Comparison of ENCODE assay signal across 25 cellular contexts in genomic region chr5:154948313-154948712, GRCh38. TPM values are rescaled to one million over a fixed set of nuclear protein-coding genes. Genes with fewer than 3 reads are reported as not detected.
DNase-seq lines count a peak whose midpoint lies in the region; ATAC-seq, FAIRE-seq and TF ChIP-seq lines count a peak whose summit lies in the region.
"Had no signal": no experiment of that assay in that cellular context is flagged by ENCODE, and none has a peak within 500 bp of the region (broad histone marks: within the 10 kb centered on the region; RNA-seq: fewer than 3 reads in every experiment).

No MANE protein-coding gene starts in this region.

- H3K4me3 ChIP-seq in HepG2 (replicated peaks in 1 of 3; ENCODE audit: insufficient read depth in 1 of 3, low read depth in 2 of 3, low read length in 3 of 3) (no peak overlapping the region), right lobe of liver (no peak overlapping the region)
- H3K4me3 ChIP-seq: BLaER1, GM12878, GM23338 had no signal

- peaks cover 10% of the 10 kb centered on the region for H3K4me1 Mint-ChIP-seq in activated CD4-positive, alpha-beta T cell treated with anti-CD3 and anti-CD28 coated beads, Interleukin-2, amount 10 ng/mL, durations not matched to agents 24 days and 14 days
- H3K4me1 Mint-ChIP-seq in activated naive CD8-positive, alpha-beta T cell treated with anti-CD3 and anti-CD28 coated beads for 36 hours = peaks cover 21% of the 10 kb centered on the region
- H3K4me1 Mint-ChIP-seq: GM23338, H9 had no signal

- H3K36me3 Mint-ChIP-seq in activated CD4-positive, alpha-beta T cell treated with anti-CD3 and anti-CD28 coated beads, Interleukin-2, amount 10 ng/mL, durations not matched to agents 24 days and 14 days (ENCODE audit: low read depth) = peaks cover 19% of the 10 kb centered on the region
- H3K36me3 Mint-ChIP-seq in activated naive CD8-positive, alpha-beta T cell treated with anti-CD3 and anti-CD28 coated beads for 36 hours = peaks cover 9% of the 10 kb centered on the region

- TF ChIP-seq POLR2A in HepG2 (IDR thresholded peaks at IDR 0.05; ENCODE audit: insufficient read depth in 1 of 2, low read depth in 2 of 2, low read length in 2 of 2) (no peak), right lobe of liver (IDR thresholded peaks at IDR 0.05) (no peak)

- TF ChIP-seq EP300 in HepG2 (IDR thresholded peaks at IDR 0.05; ENCODE audit: low read depth in 2 of 2, low read length in 2 of 2) (no peak), HepG2 (CRISPR knock-in tag; IDR thresholded peaks at IDR 0.05; ENCODE audit: borderline replicate concordance) (no peak)

- 95% methylated on average over 4 of the region's 4 CpGs for WGBS in HepG2 (ENCODE audit: low lambda C conversion rate)
- 90% methylated on average over 4 of the region's 4 CpGs for WGBS in right lobe of liver (ENCODE audit: insufficient coverage, low coverage, low lambda C conversion rate, missing lambda C conversion rate)

- ATAC-seq in HepG2 = no peak
- ATAC-seq in right lobe of liver = no peak
- ATAC-seq: GM12878, GM23338, HCT116 had no signal

- DNase-seq in HepG2 (ENCODE audit: low spot score) (no peak), right lobe of liver (no peak), caudate nucleus (lab: John Stamatoyannopoulos, UW) (no peak), frontal cortex (ENCODE audit: low spot score in 2 of 2) (no peak), T-helper 1 cell (no peak)
- no peak for DNase-seq in activated CD4-positive, alpha-beta T cell treated with anti-CD3 and anti-CD28 coated beads, Interleukin-2, amount 10 ng/mL, durations not matched to agents 24 days and 14 days
- no peak for DNase-seq in activated naive CD8-positive, alpha-beta T cell treated with anti-CD3 and anti-CD28 coated beads for 36 hours
- DNase-seq: CD4-positive, CD25-positive, alpha-beta regulatory T cell; CD8-positive, alpha-beta memory T cell; DMS 273 treated with DMSO at 0.1 percent for 48 hours; DMS79; EL; GDM1; H9 had no signal

- H2AFZ ChIP-seq in HepG2 (ENCODE audit: low read length) = no peak overlapping the region
- H2AFZ ChIP-seq: GM23338 had no signal

- TF ChIP-seq CTCF in HepG2 (CRISPR knock-in tag; IDR thresholded peaks at IDR 0.05) (no peak), right lobe of liver (IDR thresholded peaks at IDR 0.05) (no peak)

- H4K20me1 ChIP-seq in HepG2 (ENCODE audit: insufficient read depth, low read length) = no peaks in the 10 kb centered on the region; the same call in 1 of the 2 replicates

- H3K27ac ChIP-seq in HepG2 (ENCODE audit: extremely low read length, insufficient read depth, low read length) (no peak overlapping the region), right lobe of liver (no peak overlapping the region), caudate nucleus (ENCODE audit: low read depth, low read length) (peak overlapping the region; percentile 48), temporal lobe (ENCODE audit: low read depth, low read length) (peak overlapping the region; percentile 88)
- H3K27ac ChIP-seq: 22Rv1, BLaER1, C4-2B had no signal

- H3K27me3 Mint-ChIP-seq in activated CD4-positive, alpha-beta T cell treated with anti-CD3 and anti-CD28 coated beads, Interleukin-2, amount 10 ng/mL, durations not matched to agents 24 days and 14 days = no peaks in the 10 kb centered on the region
- H3K27me3 Mint-ChIP-seq in activated naive CD8-positive, alpha-beta T cell treated with anti-CD3 and anti-CD28 coated beads for 36 hours = no peaks in the 10 kb centered on the region
- H3K27me3 Mint-ChIP-seq: B cell; CD4-positive, CD25-positive, alpha-beta regulatory T cell; CD8-positive, alpha-beta memory T cell had no signal

- peaks cover 70% of the 10 kb centered on the region for H3K79me2 ChIP-seq in HepG2 (ENCODE audit: insufficient read depth, low read length)

- H3K9ac ChIP-seq in HepG2 (ENCODE audit: insufficient read depth, low read depth, low read length) = no peak overlapping the region
- H3K9ac ChIP-seq: BLaER1 had no signal

- H3K4me1 ChIP-seq in HepG2 (ENCODE audit: insufficient read depth, low read length) (peaks cover 35% of the 10 kb centered on the region), right lobe of liver (no peaks in the 10 kb centered on the region)

- FAIRE-seq in HepG2 (lab: Jason Lieb, UNC) (no peak), frontal cortex (lab: Jason Lieb, UNC) (peak; percentile 34)
- FAIRE-seq: A204.1, D721Med, GM12878, GM18507 had no signal

- intact Hi-C loops in HepG2 (cut with micrococcal nuclease; ENCODE audit: unreplicated experiment) = no loop called here
- intact Hi-C loops in right lobe of liver (cut with DNase I) = no loop called here
- intact Hi-C loops in activated CD4-positive, alpha-beta T cell treated with anti-CD3 and anti-CD28 coated beads, Interleukin-2, amount 10 ng/mL, durations not matched to agents 24 days and 14 days (cut with micrococcal nuclease) = no loop called here

- H3K36me3 ChIP-seq in HepG2 (replicated peaks in 1 of 2; ENCODE audit: control insufficient read depth in 1 of 2, insufficient read depth in 2 of 2, low read length in 2 of 2) (peaks cover 3 to 8% of the 10 kb centered on the region in 2 experiments; a peak in 4 of 5 replicates), right lobe of liver (no peaks in the 10 kb centered on the region)

- CTCF ChIA-PET in HepG2 (lab: Yijun Ruan, JAX; ENCODE audit: low intra/inter-chr PET ratio, low total read pairs) = no interaction called here

- no peak overlapping the region for H3K4me3 Mint-ChIP-seq in activated CD4-positive, alpha-beta T cell treated with anti-CD3 and anti-CD28 coated beads, Interleukin-2, amount 10 ng/mL, durations not matched to agents 24 days and 14 days
- no peak overlapping the region for H3K4me3 Mint-ChIP-seq in activated naive CD8-positive, alpha-beta T cell treated with anti-CD3 and anti-CD28 coated beads for 36 hours
- H3K4me3 Mint-ChIP-seq: B cell, GM23338, H9 had no signal

- POLR2A ChIA-PET in HepG2 (lab: Yijun Ruan, JAX) = no interaction called here

- TF ChIP-seq RAD21 in HepG2 (CRISPR knock-in tag; IDR thresholded peaks at IDR 0.05) = no peak

- no peaks in the 10 kb centered on the region for H3K9me3 Mint-ChIP-seq in activated CD4-positive, alpha-beta T cell treated with anti-CD3 and anti-CD28 coated beads, Interleukin-2, amount 10 ng/mL, durations not matched to agents 24 days and 14 days
- H3K9me3 Mint-ChIP-seq in activated naive CD8-positive, alpha-beta T cell treated with anti-CD3 and anti-CD28 coated beads for 36 hours = no peaks in the 10 kb centered on the region
- H3K9me3 Mint-ChIP-seq: CD4-positive, CD25-positive, alpha-beta regulatory T cell; CD8-positive, alpha-beta memory T cell; GM23338; H9 had no signal

- in situ Hi-C loops in HepG2 (cut with HindIII; ENCODE audit: extremely low pct_ligation_motif_present, low pct_unique_long_range_greater_than_20kb) = no loop called here

- no peaks in the 10 kb centered on the region for H3K27me3 ChIP-seq in HepG2 (ENCODE audit: control insufficient read depth in 1 of 2, insufficient read depth in 2 of 2, low read length in 2 of 2)
- H3K27me3 ChIP-seq in right lobe of liver = no peaks in the 10 kb centered on the region
- H3K27me3 ChIP-seq: BLaER1 had no signal

- no peaks in the 10 kb centered on the region for H3K9me3 ChIP-seq in HepG2 (ENCODE audit: low read length)
- H3K9me3 ChIP-seq in right lobe of liver = no peaks in the 10 kb centered on the region
- H3K9me3 ChIP-seq: BLaER1 had no signal

- H3K27ac Mint-ChIP-seq in activated CD4-positive, alpha-beta T cell treated with anti-CD3 and anti-CD28 coated beads, Interleukin-2, amount 10 ng/mL, durations not matched to agents 24 days and 14 days = no peak overlapping the region
- no peak overlapping the region for H3K27ac Mint-ChIP-seq in activated naive CD8-positive, alpha-beta T cell treated with anti-CD3 and anti-CD28 coated beads for 36 hours
- H3K27ac Mint-ChIP-seq: B cell, GM23338, H9 had no signal

- H3K4me2 ChIP-seq in HepG2 (ENCODE audit: low read depth, low read length) = no peak overlapping the region
- H3K4me2 ChIP-seq: BLaER1, GM23338 had no signal

- no TSS peak for BruUV-seq in HepG2 (replicated peaks; lab: Mats Ljungman, UMichigan)

RNA-seq across cellular contexts. Expression of gene MRPL22, which starts 7.4 kb away (rescaled TPM):
- total RNA-seq in HepG2 (2016; rRNA removed; fragmentation: Illumina TruSeq; extraction: Trizol) (84.8 and 118 TPM in 2 replicates), right lobe of liver (10 to 100 TPM; 22.0 to 30.9 (median 26.4) TPM), frontal cortex (28.1 TPM), temporal lobe (19.9 TPM)
- 94.5 and 107 TPM in 2 replicates for total RNA-seq in HepG2 (2016; cell fraction: cytosol; rRNA removed; fragmentation: Illumina TruSeq; extraction: Trizol; ENCODE audit: low read depth)
- total RNA-seq in HepG2 (2016; cell fraction: insoluble cytoplasmic fraction; rRNA removed; fragmentation: Illumina TruSeq; extraction: Trizol) = 88.4 and 129 TPM in 2 replicates
- 62.4 and 69.9 TPM in 2 replicates for total RNA-seq in HepG2 (2016; cell fraction: membrane; rRNA removed; fragmentation: Illumina TruSeq; extraction: Trizol)
- total RNA-seq in HepG2 (2016; cell fraction: nucleus; rRNA removed; fragmentation: Illumina TruSeq; extraction: Trizol) = 30.1 and 35.4 TPM in 2 replicates
- 55.1 and 66.8 TPM in 2 replicates for polyA plus RNA-seq in HepG2 (2011; rRNA removed)
- polyA plus RNA-seq in HepG2 (2011; cell fraction: cytosol; rRNA removed) = 42.2 and 44.6 TPM in 2 replicates
- polyA plus RNA-seq in HepG2 (2011; cell fraction: nucleus; rRNA removed) = 14.4 and 17.3 TPM in 2 replicates
- polyA plus RNA-seq in HepG2 (2012) = 49.1 and 59.7 TPM in 2 replicates
- 51.7 and 52.5 TPM in 2 replicates for polyA plus RNA-seq in HepG2 (2016; cell fraction: cytosol; fragmentation: Illumina TruSeq; extraction: Trizol; ENCODE audit: low read depth)
- 147 and 158 TPM in 2 replicates for polyA plus RNA-seq in HepG2 (2016; cell fraction: insoluble cytoplasmic fraction; fragmentation: Illumina TruSeq; extraction: Trizol; ENCODE audit: low read depth)
- polyA plus RNA-seq in HepG2 (2016; cell fraction: membrane; fragmentation: Illumina TruSeq; extraction: Trizol; ENCODE audit: low read depth) = 56.4 and 56.5 TPM in 2 replicates
- polyA plus RNA-seq in HepG2 (2016; cell fraction: nucleus; fragmentation: Illumina TruSeq; extraction: Trizol; ENCODE audit: insufficient read depth, low read depth) = 65.2 and 70.9 TPM in 2 replicates
- polyA minus RNA-seq in HepG2 (2011; rRNA and poly(A)+ RNA removed; ENCODE audit: low replicate concordance) = 23.2 and 54.0 TPM in 2 replicates
- 17.3 and 18.8 TPM in 2 replicates for polyA minus RNA-seq in HepG2 (2011; cell fraction: cytosol; rRNA and poly(A)+ RNA removed)
- 10.6 and 12.8 TPM in 2 replicates for polyA minus RNA-seq in HepG2 (2011; cell fraction: nucleus; rRNA and poly(A)+ RNA removed)
- total RNA-seq in activated CD4-positive, alpha-beta T cell treated with anti-CD3 and anti-CD28 coated beads, Interleukin-2, amount 10 ng/mL, durations not matched to agents 24 days and 14 days = 83.8 and 89.6 TPM in 2 replicates
- total RNA-seq in activated naive CD8-positive, alpha-beta T cell treated with anti-CD3 and anti-CD28 coated beads for 36 hours = 10 to 100 TPM; 75.3 to 91.0 TPM

RNA-seq across cellular contexts. Expression of gene GEMIN5, which starts 10.3 kb away (rescaled TPM):
- total RNA-seq in HepG2 (2016; rRNA removed; fragmentation: Illumina TruSeq; extraction: Trizol) (28.6 and 52.8 TPM in 2 replicates), right lobe of liver (10 to 100 TPM in 1 of 6 experiments, 1 to 10 TPM in 5; 5.7 to 11.3 (median 7.5) TPM), frontal cortex (18.8 TPM), temporal lobe (17.9 TPM)
- 3.6 and 4.4 TPM in 2 replicates for total RNA-seq in HepG2 (2016; cell fraction: cytosol; rRNA removed; fragmentation: Illumina TruSeq; extraction: Trizol; ENCODE audit: low read depth)
- 28.8 and 51.6 TPM in 2 replicates for total RNA-seq in HepG2 (2016; cell fraction: insoluble cytoplasmic fraction; rRNA removed; fragmentation: Illumina TruSeq; extraction: Trizol)
- total RNA-seq in HepG2 (2016; cell fraction: membrane; rRNA removed; fragmentation: Illumina TruSeq; extraction: Trizol) = 7.6 and 8.6 TPM in 2 replicates
- total RNA-seq in HepG2 (2016; cell fraction: nucleus; rRNA removed; fragmentation: Illumina TruSeq; extraction: Trizol) = 22.1 and 23.2 TPM in 2 replicates
- polyA plus RNA-seq in HepG2 (2011; rRNA removed) = 6.6 and 7.1 TPM in 2 replicates
- 6.9 and 7.6 TPM in 2 replicates for polyA plus RNA-seq in HepG2 (2011; cell fraction: cytosol; rRNA removed)
- polyA plus RNA-seq in HepG2 (2011; cell fraction: nucleus; rRNA removed) = 6.5 and 7.0 TPM in 2 replicates
- polyA plus RNA-seq in HepG2 (2012) = 9.7 and 11.8 TPM in 2 replicates
- polyA plus RNA-seq in HepG2 (2016; cell fraction: cytosol; fragmentation: Illumina TruSeq; extraction: Trizol; ENCODE audit: low read depth) = 0.63 and 0.69 TPM in 2 replicates
- 32.7 and 33.3 TPM in 2 replicates for polyA plus RNA-seq in HepG2 (2016; cell fraction: insoluble cytoplasmic fraction; fragmentation: Illumina TruSeq; extraction: Trizol; ENCODE audit: low read depth)
- polyA plus RNA-seq in HepG2 (2016; cell fraction: membrane; fragmentation: Illumina TruSeq; extraction: Trizol; ENCODE audit: low read depth) = 1.9 and 2.4 TPM in 2 replicates
- polyA plus RNA-seq in HepG2 (2016; cell fraction: nucleus; fragmentation: Illumina TruSeq; extraction: Trizol; ENCODE audit: insufficient read depth, low read depth) = 15.6 and 17.0 TPM in 2 replicates
- polyA minus RNA-seq in HepG2 (2011; rRNA and poly(A)+ RNA removed; ENCODE audit: low replicate concordance) = 21.9 and 30.0 TPM in 2 replicates
- polyA minus RNA-seq in HepG2 (2011; cell fraction: cytosol; rRNA and poly(A)+ RNA removed) = 14.3 and 15.1 TPM in 2 replicates
- polyA minus RNA-seq in HepG2 (2011; cell fraction: nucleus; rRNA and poly(A)+ RNA removed) = 12.9 and 17.3 TPM in 2 replicates
- 44.7 and 47.5 TPM in 2 replicates for total RNA-seq in activated CD4-positive, alpha-beta T cell treated with anti-CD3 and anti-CD28 coated beads, Interleukin-2, amount 10 ng/mL, durations not matched to agents 24 days and 14 days
- 10 to 100 TPM; 41.9 to 44.8 TPM for total RNA-seq in activated naive CD8-positive, alpha-beta T cell treated with anti-CD3 and anti-CD28 coated beads for 36 hours

Comparison
In these comparisons a context has a peak if more than half of its experiments do, and no peak if none do; other contexts are left out.
1. H3K27ac ChIP-seq: peak in caudate nucleus (single experiment) and temporal lobe (single experiment); none in HepG2 (single experiment) and right lobe of liver (0 of 3).